Comparison of ENCODE assay signal across 31 cellular contexts in genomic region chr2:46612675-46613074, GRCh38.
"Had no signal": no experiment of that assay in that cellular context is flagged by ENCODE, and none has a peak within 500 bp of the region (broad histone marks: within the 10 kb centered on the region; RNA-seq: fewer than 3 reads in every experiment).

No MANE protein-coding gene starts in this region.

- H2AFZ ChIP-seq: hepatocyte had no signal

- H3K9me3 Mint-ChIP-seq: activated B cell treated with CpG ODN at 0.5 μM for 24 hours; activated CD4-positive, alpha-beta memory T cell treated with anti-CD3 and anti-CD28 coated beads, Interleukin-2, amount 10 ng/mL, durations not matched to agents 7 days and 5 days; activated CD4-positive, alpha-beta T cell treated with anti-CD3 and anti-CD28 coated beads, Interleukin-2, amount 10 ng/mL, durations not matched to agents 7 days and 5 days; activated T-cell treated with anti-CD3 and anti-CD28 coated beads, Interleukin-2, amount 50 U/mL, for 24 hours; activated T-cell treated with anti-CD3 and anti-CD28 coated beads, Interleukin-2, amount 50 U/mL, for 72 hours; central memory CD8-positive, alpha-beta T cell; effector memory CD8-positive, alpha-beta T cell; T-helper 2 cell treated with Interferon-gamma antibody and Interleukin-4, amounts not matched to agents 5 μg/mL and 100 μg/mL, for 36 hours had no signal

- H3K4me2 ChIP-seq: hepatocyte had no signal

- DNase-seq: activated B cell treated with CpG ODN at 0.5 μM for 24 hours; activated CD4-positive, alpha-beta memory T cell treated with anti-CD3 and anti-CD28 coated beads, Interleukin-2, amount 10 ng/mL, durations not matched to agents 7 days and 5 days; activated CD4-positive, alpha-beta T cell treated with anti-CD3 and anti-CD28 coated beads for 36 hours; activated CD4-positive, alpha-beta T cell treated with anti-CD3 and anti-CD28 coated beads, Interleukin-2, amount 10 ng/mL, durations not matched to agents 7 days and 5 days; activated CD4-positive, alpha-beta T cell treated with anti-CD3 and anti-CD28 coated beads, Interleukin-2, amount 50 U/mL, for 4 hours; activated CD8-positive, alpha-beta memory T cell treated with anti-CD3 and anti-CD28 coated beads, Interleukin-2, amount 50 U/mL, for 48 hours; activated gamma-delta T cell treated with Interleukin-2 at 50 U/mL for 16 hours; activated naive CD4-positive, alpha-beta T cell treated with anti-CD3 and anti-CD28 coated beads, Interleukin-2, amount 50 U/mL, for 16 hours; activated naive CD4-positive, alpha-beta T cell treated with Interleukin-2 at 50 U/mL for 16 hours; activated T-cell treated with anti-CD3 and anti-CD28 coated beads for 4 hours; activated T-cell treated with anti-CD3 and anti-CD28 coated beads, Interleukin-2, amount 50 U/mL, for 24 hours; activated T-cell treated with anti-CD3 and anti-CD28 coated beads, Interleukin-2, amount 50 U/mL, for 72 hours; amniotic stem cell; anterior cingulate cortex; brain microvascular endothelial cell; dermis blood vessel endothelial cell; effector CD4-positive, alpha-beta T cell; effector memory CD8-positive, alpha-beta T cell; erythroblast; esophagus squamous epithelium; foreskin melanocyte; heart right ventricle; T-helper 17 cell; T1000; WERI-Rb-1 had no signal

- H3K27me3 ChIP-seq: brain microvascular endothelial cell, esophagus squamous epithelium, gastroesophageal sphincter, heart right ventricle, hepatocyte had no signal

- H3K27ac Mint-ChIP-seq: activated B cell treated with CpG ODN at 0.5 μM for 24 hours; activated CD4-positive, alpha-beta memory T cell treated with anti-CD3 and anti-CD28 coated beads, Interleukin-2, amount 10 ng/mL, durations not matched to agents 7 days and 5 days; activated CD4-positive, alpha-beta T cell treated with anti-CD3 and anti-CD28 coated beads for 36 hours; activated CD4-positive, alpha-beta T cell treated with anti-CD3 and anti-CD28 coated beads, Interleukin-2, amount 10 ng/mL, durations not matched to agents 7 days and 5 days; activated naive CD8-positive, alpha-beta T cell; activated T-cell treated with anti-CD3 and anti-CD28 coated beads, Interleukin-2, amount 50 U/mL, for 24 hours; activated T-cell treated with anti-CD3 and anti-CD28 coated beads, Interleukin-2, amount 50 U/mL, for 72 hours; effector memory CD8-positive, alpha-beta T cell; T-helper 17 cell; T-helper 2 cell treated with Interferon-gamma antibody and Interleukin-4, amounts not matched to agents 5 μg/mL and 100 μg/mL, for 36 hours had no signal

- H3K27ac ChIP-seq: brain microvascular endothelial cell, coronary artery, esophagus squamous epithelium, gastroesophageal sphincter, heart right ventricle, hepatocyte, WERI-Rb-1 had no signal

- H3K4me3 Mint-ChIP-seq: activated B cell treated with CpG ODN at 0.5 μM for 24 hours; activated CD4-positive, alpha-beta memory T cell treated with anti-CD3 and anti-CD28 coated beads, Interleukin-2, amount 10 ng/mL, durations not matched to agents 7 days and 5 days; activated CD4-positive, alpha-beta T cell treated with anti-CD3 and anti-CD28 coated beads for 36 hours; activated CD4-positive, alpha-beta T cell treated with anti-CD3 and anti-CD28 coated beads, Interleukin-2, amount 10 ng/mL, durations not matched to agents 7 days and 5 days; activated naive CD8-positive, alpha-beta T cell; activated T-cell treated with anti-CD3 and anti-CD28 coated beads, Interleukin-2, amount 50 U/mL, for 24 hours; activated T-cell treated with anti-CD3 and anti-CD28 coated beads, Interleukin-2, amount 50 U/mL, for 72 hours; central memory CD8-positive, alpha-beta T cell; effector memory CD8-positive, alpha-beta T cell; T-helper 17 cell; T-helper 2 cell treated with Interferon-gamma antibody and Interleukin-4, amounts not matched to agents 5 μg/mL and 100 μg/mL, for 36 hours had no signal

- H3K4me3 ChIP-seq: coronary artery, esophagus squamous epithelium, gastroesophageal sphincter, heart right ventricle, hepatocyte had no signal

- H3K27me3 Mint-ChIP-seq: activated B cell treated with CpG ODN at 0.5 μM for 24 hours; activated CD4-positive, alpha-beta memory T cell treated with anti-CD3 and anti-CD28 coated beads, Interleukin-2, amount 10 ng/mL, durations not matched to agents 7 days and 5 days; activated CD4-positive, alpha-beta T cell treated with anti-CD3 and anti-CD28 coated beads for 36 hours; activated CD4-positive, alpha-beta T cell treated with anti-CD3 and anti-CD28 coated beads, Interleukin-2, amount 10 ng/mL, durations not matched to agents 7 days and 5 days; activated naive CD8-positive, alpha-beta T cell; activated T-cell treated with anti-CD3 and anti-CD28 coated beads, Interleukin-2, amount 50 U/mL, for 24 hours; central memory CD8-positive, alpha-beta T cell; effector memory CD8-positive, alpha-beta T cell; T-helper 17 cell had no signal

- H3K36me3 ChIP-seq: WERI-Rb-1 had no signal
